ENCODE assay signal across 22 cellular contexts in the genomic region with DNA sequence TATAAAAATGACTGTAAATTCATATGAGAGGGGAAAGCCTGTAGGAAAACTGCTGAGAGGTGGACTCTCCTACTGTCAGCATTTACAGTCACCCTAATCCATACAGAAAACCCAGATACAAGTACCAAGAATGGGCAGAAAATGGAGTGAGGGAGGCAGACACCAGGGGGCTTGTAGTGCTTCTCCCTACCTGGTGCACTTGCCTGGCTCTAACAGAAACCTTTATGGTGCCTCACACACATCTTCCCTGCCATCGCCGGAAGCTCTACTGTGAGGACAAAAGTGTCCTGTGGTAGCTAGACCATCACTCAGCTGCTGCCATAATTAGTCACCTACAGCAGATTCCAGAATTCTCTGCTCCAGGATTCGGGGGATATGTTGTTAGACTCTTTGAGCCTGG.
DNase-seq lines count a peak whose midpoint lies in the region; ATAC-seq, FAIRE-seq and TF ChIP-seq lines count a peak whose summit lies in the region.
"Had no signal": no experiment of that assay in that cellular context is flagged by ENCODE, and none has a peak within 500 bp of the region (broad histone marks: within the 10 kb centered on the region; RNA-seq: fewer than 3 reads in every experiment).

No MANE protein-coding gene starts in this region.

- BruUV-seq in K562 (replicated peaks; lab: Mats Ljungman, UMichigan), result no TSS peak

- in situ Hi-C loops in K562 (cut with MboI), result no loop called here

- peak; percentile 45 for TF ChIP-seq CTCF in BE2C (IDR thresholded peaks at IDR 0.05; ENCODE audit: low read depth, low read length)
- TF ChIP-seq CTCF in K562 (IDR thresholded peaks at IDR 0.05 in 2 of 3, conservative IDR thresholded peaks at IDR 0.05 in 1 of 3; ENCODE audit: insufficient read depth in 2 of 3, low read depth in 1 of 3, low read length in 3 of 3), result no peak

- ATAC-seq in K562, result peak; percentile 64

- TF ChIP-seq RAD21 in K562 (CRISPR knock-in tag; conservative IDR thresholded peaks at IDR 0.05 in 1 of 2, IDR thresholded peaks at IDR 0.05 in 1 of 2), result no peak

- H3K36me3 ChIP-seq in BE2C (no peaks in the 10 kb centered on the region), K562 (ENCODE audit: control insufficient read depth, insufficient read depth, low read length) (no peaks in the 10 kb centered on the region)
- H3K36me3 ChIP-seq: Peyer's patch, SJCRH30 had no signal

- no peaks in the 10 kb centered on the region for H4K20me1 ChIP-seq in K562 (replicated peaks; ENCODE audit: control insufficient read depth, insufficient read depth, low read length)

- CTCF ChIA-PET in K562 (lab: Yijun Ruan, JAX; ENCODE audit: low intra/inter-chr PET ratio), result no interaction called here

- WGBS in K562 (ENCODE audit: insufficient coverage, low coverage, missing lambda C conversion rate), result 29% methylated on average over 3 of the region's 3 CpGs

- intact Hi-C loops in K562 (cut with micrococcal nuclease), result no loop called here

- H3K79me2 ChIP-seq in K562 (ENCODE audit: control insufficient read depth, insufficient read depth, low read length), result no peaks in the 10 kb centered on the region

- H3K4me1 ChIP-seq in BE2C (peaks cover 10% of the 10 kb centered on the region; the same call in 1 of the 2 replicates), K562 (replicated peaks in 1 of 2; ENCODE audit: control insufficient read depth in 2 of 2, insufficient read depth in 2 of 2, low read length in 2 of 2) (no peaks in the 10 kb centered on the region)
- H3K4me1 ChIP-seq: Peyer's patch had no signal

- no peaks in the 10 kb centered on the region for H3K27me3 ChIP-seq in BE2C
- H3K27me3 ChIP-seq in K562 (ENCODE audit: control insufficient read depth in 2 of 2, insufficient read depth in 2 of 2, low read length in 2 of 2), result no peaks in the 10 kb centered on the region
- H3K27me3 ChIP-seq: Peyer's patch, SJCRH30 had no signal

- H3K27ac ChIP-seq in K562 (ENCODE audit: extremely low read depth, low read depth, low read length), result no peak overlapping the region
- H3K27ac ChIP-seq: C4-2B, Peyer's patch had no signal

- TF ChIP-seq POLR2A in K562 (conservative IDR thresholded peaks at IDR 0.05), result no peak

- H3K4me3 ChIP-seq in BE2C (ENCODE audit: low read depth, low read length) (peak overlapping the region; percentile 6; the same call in 1 of the 2 replicates), K562 (no peak overlapping the region)
- H3K4me3 ChIP-seq: Peyer's patch had no signal

- no peak for FAIRE-seq in K562 (lab: Jason Lieb, UNC)
- FAIRE-seq: GM18507, H54 had no signal

- DNase-seq in BE2C (peak; percentile 26), M059J (ENCODE audit: low read depth) (peak; percentile 16), K562 (ENCODE audit: extremely low read depth in 1 of 4, low spot score in 3 of 4) (no peak), islet precursor cell (peak; percentile 80), T1000 (lab: John Stamatoyannopoulos, UW) (no peak), NCI-H226 (no peak), GM19238 (ENCODE audit: insufficient read length, low spot score) (no peak)
- DNase-seq: AML-193; Calu3; CD8-positive, alpha-beta memory T cell; DMS153; MM.1S; NCI-H1048; NCI-H1436; NCI-H187 treated with DMSO at 0.1 percent for 48 hours; NCI-H510A treated with DMSO at 0.1 percent for 48 hours; NCI-H774; Peyer's patch had no signal

- TF ChIP-seq EP300 in K562 (IDR thresholded peaks at IDR 0.05; ENCODE audit: low read length), result no peak

- no peaks in the 10 kb centered on the region for H3K9me1 ChIP-seq in K562 (ENCODE audit: control insufficient read depth, insufficient read depth, low read length)

- POLR2A ChIA-PET in K562 (lab: Yijun Ruan, JAX), result interaction anchor here (0.6 to 0.7 kb wide), 3 partner anchors 8 to 334 kb away, joined by 3 read pairs; no protein-coding TSS in a partner anchor

- H3K9me3 ChIP-seq in BE2C (no peaks in the 10 kb centered on the region), K562 (replicated peaks; ENCODE audit: control insufficient read depth, insufficient read depth, low read depth, low read length) (no peaks in the 10 kb centered on the region)
- H3K9me3 ChIP-seq: Peyer's patch, SJCRH30 had no signal

- H3K9ac ChIP-seq in K562 (ENCODE audit: insufficient read depth in 1 of 2, low read depth in 2 of 2, low read length in 2 of 2), result no peak overlapping the region

- H3K4me2 ChIP-seq in K562 (ENCODE audit: insufficient read depth, low read length), result no peak overlapping the region

- H2AFZ ChIP-seq in K562 (ENCODE audit: low read depth, low read length), result peak overlapping the region; percentile 14

TF ChIP-seq in K562, 482 proteins besides CTCF, POLR2A, EP300 and RAD21:
- TF ChIP-seq MYNN (IDR thresholded peaks at IDR 0.05) (no peak), MYNN (CRISPR knock-in tag; IDR thresholded peaks at IDR 0.05) (no peak), NFIC (IDR thresholded peaks at IDR 0.05) (no peak)

Comparison
In these comparisons a context has a peak if more than half of its experiments do, and no peak if none do; other contexts are left out.
1. DNase-seq: peak in BE2C (single experiment), M059J (single experiment) and islet precursor cell (single experiment); none in K562 (0 of 4), T1000 (single experiment), NCI-H226 (single experiment) and GM19238 (single experiment).